Comparison of ENCODE assay signal across 24 cellular contexts in the genomic region with DNA sequence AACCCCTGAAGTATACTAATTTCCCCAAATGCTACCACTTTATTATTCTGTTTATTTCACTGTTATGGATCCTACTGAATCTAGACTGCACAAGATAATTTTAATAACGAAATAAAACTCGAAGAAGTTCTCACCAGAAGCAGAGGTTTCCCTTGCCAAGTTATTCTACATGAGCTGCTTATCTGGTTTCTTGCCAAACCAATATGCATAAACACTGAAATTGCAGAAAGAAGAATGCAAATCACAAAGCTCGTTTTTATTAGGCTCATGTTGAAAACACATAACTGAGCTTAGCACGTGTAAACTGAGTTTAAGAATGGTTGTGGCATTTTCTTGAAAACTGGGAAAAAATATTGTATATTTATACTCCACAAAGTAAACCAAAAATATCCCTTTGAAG. TPM values are rescaled to one million over a fixed set of nuclear protein-coding genes. Genes with fewer than 3 reads are reported as not detected.
"Had no signal": no experiment of that assay in that cellular context is flagged by ENCODE, and none has a peak within 500 bp of the region (broad histone marks: within the 10 kb centered on the region; RNA-seq: fewer than 3 reads in every experiment).

No MANE protein-coding gene starts in this region.

- H3K27ac Mint-ChIP-seq: effector memory CD8-positive, alpha-beta T cell; naive thymus-derived CD8-positive, alpha-beta T cell; stimulated activated naive B cell treated with anti-CD40 and anti-IgM and Interleukin-4, amounts not matched to agents 10 μg/mL and 1 μg/mL and 100 μg/mL, for 72 hours; stimulated activated naive CD8-positive, alpha-beta T cell treated with anti-CD3 and anti-CD28 coated beads, Interleukin-15, amount 100 ng/mL, for 72 hours had no signal

- H3K4me1 ChIP-seq: psoas muscle, transverse colon had no signal

- H3K4me1 Mint-ChIP-seq: naive thymus-derived CD8-positive, alpha-beta T cell; stimulated activated naive B cell treated with anti-CD40 and anti-IgM and Interleukin-4, amounts not matched to agents 10 μg/mL and 1 μg/mL and 100 μg/mL, for 72 hours; stimulated activated naive CD8-positive, alpha-beta T cell treated with anti-CD3 and anti-CD28 coated beads, Interleukin-15, amount 100 ng/mL, for 72 hours had no signal

- DNase-seq: effector memory CD8-positive, alpha-beta T cell; esophagus squamous epithelium; heart left ventricle; hippocampal formation; kidney glomerular epithelial cell; mesendoderm; naive thymus-derived CD8-positive, alpha-beta T cell; psoas muscle; retina; sigmoid colon; stimulated activated CD4-positive, alpha-beta T cell treated with anti-CD3 and anti-CD28 coated beads, Interleukin-2, amount 100 ng/mL, for 24 hours; stimulated activated CD4-positive, alpha-beta T cell treated with anti-CD3 and anti-CD28 coated beads, Interleukin-4, amount 100 ng/mL, for 4 hours; stimulated activated naive B cell treated with anti-CD40 and anti-IgM and Interleukin-4, amounts not matched to agents 10 μg/mL and 1 μg/mL and 100 μg/mL, for 72 hours; stimulated activated naive CD8-positive, alpha-beta T cell treated with anti-CD3 and anti-CD28 coated beads, Interleukin-15, amount 100 ng/mL, for 72 hours; transverse colon had no signal

- H3K27ac ChIP-seq: esophagus squamous epithelium, heart left ventricle, neutrophil, psoas muscle, sigmoid colon, skin epidermis, thoracic aorta, transverse colon had no signal

- H3K4me3 Mint-ChIP-seq: effector memory CD8-positive, alpha-beta T cell; naive thymus-derived CD8-positive, alpha-beta T cell; stimulated activated naive B cell treated with anti-CD40 and anti-IgM and Interleukin-4, amounts not matched to agents 10 μg/mL and 1 μg/mL and 100 μg/mL, for 72 hours; stimulated activated naive CD8-positive, alpha-beta T cell treated with anti-CD3 and anti-CD28 coated beads, Interleukin-15, amount 100 ng/mL, for 72 hours had no signal

- H3K4me3 ChIP-seq: esophagus squamous epithelium, heart left ventricle, psoas muscle, sigmoid colon, skin epidermis, thoracic aorta, transverse colon had no signal

- H3K9me3 Mint-ChIP-seq: stimulated activated naive B cell treated with anti-CD40 and anti-IgM and Interleukin-4, amounts not matched to agents 10 μg/mL and 1 μg/mL and 100 μg/mL, for 72 hours had no signal

- H3K27me3 ChIP-seq: esophagus squamous epithelium, heart left ventricle, neutrophil, sigmoid colon, transverse colon had no signal

- H3K36me3 ChIP-seq: esophagus squamous epithelium, heart left ventricle, neutrophil, sigmoid colon, thoracic aorta, transverse colon had no signal

- H3K27me3 Mint-ChIP-seq: effector memory CD8-positive, alpha-beta T cell; naive thymus-derived CD8-positive, alpha-beta T cell; stimulated activated naive B cell treated with anti-CD40 and anti-IgM and Interleukin-4, amounts not matched to agents 10 μg/mL and 1 μg/mL and 100 μg/mL, for 72 hours; stimulated activated naive CD8-positive, alpha-beta T cell treated with anti-CD3 and anti-CD28 coated beads, Interleukin-15, amount 100 ng/mL, for 72 hours had no signal

- H3K9me3 ChIP-seq: esophagus squamous epithelium, heart left ventricle, neutrophil, psoas muscle, sigmoid colon, thoracic aorta, transverse colon had no signal

- H3K36me3 Mint-ChIP-seq: naive thymus-derived CD8-positive, alpha-beta T cell; stimulated activated naive B cell treated with anti-CD40 and anti-IgM and Interleukin-4, amounts not matched to agents 10 μg/mL and 1 μg/mL and 100 μg/mL, for 72 hours had no signal

RNA-seq across cellular contexts. Expression of gene GRID2, which starts 35.9 kb away (rescaled TPM):
- total RNA-seq: epithelial cell of proximal tubule; esophagus squamous epithelium; glomerular endothelial cell; lung microvascular endothelial cell; mononuclear cell; naive thymus-derived CD8-positive, alpha-beta T cell; osteoblast; psoas muscle; subcutaneous adipose tissue had no signal
- polyA plus RNA-seq: heart left ventricle; naive thymus-derived CD8-positive, alpha-beta T cell; psoas muscle had no signal
